ENCODE assay signal across 10 cellular contexts in genomic region chr6:10558575-10558974, GRCh38. TPM values are rescaled to one million over a fixed set of nuclear protein-coding genes. Genes with fewer than 3 reads are reported as not detected.
DNase-seq lines count a peak whose midpoint lies in the region; TF ChIP-seq lines count a peak whose summit lies in the region.
"Had no signal": no experiment of that assay in that cellular context is flagged by ENCODE, and none has a peak within 500 bp of the region (broad histone marks: within the 10 kb centered on the region; RNA-seq: fewer than 3 reads in every experiment).

No MANE protein-coding gene starts in this region.

- intact Hi-C loops in Calu3 (cut with micrococcal nuclease; ENCODE audit: unreplicated experiment): no loop called here

- BruUV-seq in Calu3 (replicated peaks; lab: Mats Ljungman, UMichigan): no TSS peak

- no peaks in the 10 kb centered on the region for H3K9me3 ChIP-seq in HUES48 (ENCODE audit: control insufficient read depth, insufficient read depth, low read length)
- H3K9me3 ChIP-seq in hepatocyte (ENCODE audit: low read depth): no peaks in the 10 kb centered on the region

- peak overlapping the region; percentile 37 for H3K4me2 ChIP-seq in hepatocyte

- H3K9me2 ChIP-seq in hepatocyte (replicated peaks; ENCODE audit: insufficient read depth): no peaks in the 10 kb centered on the region

- POLR2A ChIA-PET in HEK293T (lab: Yijun Ruan, JAX): no interaction called here

- H3K9ac ChIP-seq in HUES48 (ENCODE audit: low read depth, low read length): peak overlapping the region; percentile 12; the same call in 1 of the 2 replicates

- no peaks in the 10 kb centered on the region for H3K27me3 Mint-ChIP-seq in Calu3 (ENCODE audit: unreplicated experiment)
- H3K27me3 Mint-ChIP-seq: stimulated activated naive CD8-positive, alpha-beta T cell treated with anti-CD3 and anti-CD28 coated beads, Interleukin-15, amount 100 ng/mL, for 72 hours had no signal

- H3K9me3 Mint-ChIP-seq in Calu3 (ENCODE audit: low read depth, unreplicated experiment): no peaks in the 10 kb centered on the region

- peak overlapping the region; percentile 78 for H3K27ac ChIP-seq in HUES48 (ENCODE audit: low read depth, low read length)
- no peak overlapping the region for H3K27ac ChIP-seq in hepatocyte

- no peaks in the 10 kb centered on the region for H4K20me1 ChIP-seq in hepatocyte (ENCODE audit: insufficient read depth, poor library complexity, severe bottlenecking)

- H3K4me3 Mint-ChIP-seq in Calu3 (ENCODE audit: low read depth, unreplicated experiment): no peak overlapping the region
- H3K4me3 Mint-ChIP-seq: stimulated activated naive CD8-positive, alpha-beta T cell treated with anti-CD3 and anti-CD28 coated beads, Interleukin-15, amount 100 ng/mL, for 72 hours had no signal

- peaks cover 54% of the 10 kb centered on the region for H3K79me2 ChIP-seq in hepatocyte

- H3K27ac Mint-ChIP-seq in Calu3 (ENCODE audit: unreplicated experiment): no peak overlapping the region
- H3K27ac Mint-ChIP-seq: stimulated activated naive CD8-positive, alpha-beta T cell treated with anti-CD3 and anti-CD28 coated beads, Interleukin-15, amount 100 ng/mL, for 72 hours had no signal

- DNase-seq in NCI-H526 (lab: John Stamatoyannopoulos, UW): peak; percentile 60 to 87
- DNase-seq in hepatocyte (ENCODE audit: low spot score): no peak
- peak; percentile 63 for DNase-seq in pons (ENCODE audit: low spot score)
- no peak for DNase-seq in HEK293T (ENCODE audit: extremely low spot score)
- no peak for DNase-seq in epidermal melanocyte (ENCODE audit: insufficient read length, low spot score)
- no peak for DNase-seq in Calu3
- DNase-seq: activated CD4-positive, CD25-positive, alpha-beta regulatory T cell; NCI-H1436; stimulated activated naive CD8-positive, alpha-beta T cell treated with anti-CD3 and anti-CD28 coated beads, Interleukin-15, amount 100 ng/mL, for 72 hours had no signal

- H3K4me1 Mint-ChIP-seq in Calu3 (ENCODE audit: low read depth, unreplicated experiment): no peaks in the 10 kb centered on the region
- H3K4me1 Mint-ChIP-seq: stimulated activated naive CD8-positive, alpha-beta T cell treated with anti-CD3 and anti-CD28 coated beads, Interleukin-15, amount 100 ng/mL, for 72 hours had no signal

- H3K4me3 ChIP-seq in HUES48 (ENCODE audit: low read depth, low read length) (peak overlapping the region; percentile 82), hepatocyte (no peak overlapping the region)

- no peak overlapping the region for H2AFZ ChIP-seq in hepatocyte

- no peak for TF ChIP-seq CTCF in hepatocyte (IDR thresholded peaks at IDR 0.05; ENCODE audit: poor library complexity)
- TF ChIP-seq CTCF in Calu3 (IDR thresholded peaks at IDR 0.05; ENCODE audit: unreplicated experiment): no peak

- H3K36me3 ChIP-seq in HUES48 (ENCODE audit: control insufficient read depth, insufficient read depth, low read length) (peaks cover 8% of the 10 kb centered on the region; the same call in 1 of the 2 replicates), hepatocyte (replicated peaks; ENCODE audit: insufficient read depth, low read depth) (no peaks in the 10 kb centered on the region)

- no peaks in the 10 kb centered on the region for H3K36me3 Mint-ChIP-seq in Calu3 (ENCODE audit: insufficient read depth, unreplicated experiment)

- H3K27me3 ChIP-seq in HUES48 (ENCODE audit: control insufficient read depth, insufficient read depth, low read length) (no peaks in the 10 kb centered on the region), hepatocyte (no peaks in the 10 kb centered on the region)

- H3K4me1 ChIP-seq in HUES48 (ENCODE audit: control insufficient read depth, insufficient read depth, low read length): peaks cover 52% of the 10 kb centered on the region
- peaks cover 11% of the 10 kb centered on the region for H3K4me1 ChIP-seq in hepatocyte (ENCODE audit: insufficient read depth)

- CTCF ChIA-PET in HEK293T (lab: Yijun Ruan, JAX) (no interaction called here), Calu3 (lab: Charles Lee) (no interaction called here)

- 75% methylated on average over 9 of the region's 9 CpGs for WGBS in hepatocyte (ENCODE audit: low lambda C conversion rate, missing lambda C conversion rate)

TF ChIP-seq in HEK293T, 16 proteins besides CTCF, POLR2A, EP300 and RAD21:
- TF ChIP-seq CTBP1 (IDR thresholded peaks at IDR 0.05; ENCODE audit: borderline replicate concordance) (no peak), TARDBP (IDR thresholded peaks at IDR 0.05) (no peak), ARNT (IDR thresholded peaks at IDR 0.05) (no peak), ZNF384 (IDR thresholded peaks at IDR 0.05) (no peak), SP1 (IDR thresholded peaks at IDR 0.05) (no peak), HDGF (IDR thresholded peaks at IDR 0.05; ENCODE audit: borderline replicate concordance) (no peak), BHLHE40 (IDR thresholded peaks at IDR 0.05; ENCODE audit: borderline replicate concordance) (no peak), FOXK2 (IDR thresholded peaks at IDR 0.05) (no peak), FOXM1 (IDR thresholded peaks at IDR 0.05; ENCODE audit: borderline replicate concordance) (no peak), SUZ12 (IDR thresholded peaks at IDR 0.05) (no peak), LEF1 (IDR thresholded peaks at IDR 0.05; ENCODE audit: borderline replicate concordance) (no peak), ELF4 (IDR thresholded peaks at IDR 0.05) (no peak), PKNOX1 (IDR thresholded peaks at IDR 0.05) (no peak), NFRKB (IDR thresholded peaks at IDR 0.05) (no peak), L3MBTL2 (conservative IDR thresholded peaks at IDR 0.05) (no peak), FOXA1 (IDR thresholded peaks at IDR 0.05) (no peak)

RNA-seq across cellular contexts. Expression of gene GCNT2, which starts 37.4 kb away (rescaled TPM):
- total RNA-seq in hepatocyte (36.4 and 39.3 TPM in 2 replicates), Calu3 (2022) (14.3 and 18.0 TPM in 2 replicates)
- 16.3 and 25.9 TPM in 2 replicates for polyA plus RNA-seq in hepatocyte

Comparison
In these comparisons a context has a peak if more than half of its experiments do, and no peak if none do; other contexts are left out.
1. DNase-seq: peak in NCI-H526 (2 of 2) and pons (single experiment); none in hepatocyte (single experiment), HEK293T (single experiment), epidermal melanocyte (single experiment) and Calu3 (single experiment).